ENCODE assay signal across 16 cellular contexts in genomic region chr2:25690058-25690457, GRCh38. TPM values are rescaled to one million over a fixed set of nuclear protein-coding genes. Genes with fewer than 3 reads are reported as not detected.
DNase-seq lines count a peak whose midpoint lies in the region; ATAC-seq and TF ChIP-seq lines count a peak whose summit lies in the region.
"Had no signal": no experiment of that assay in that cellular context is flagged by ENCODE, and none has a peak within 500 bp of the region (broad histone marks: within the 10 kb centered on the region; RNA-seq: fewer than 3 reads in every experiment).

No MANE protein-coding gene starts in this region.

- DNase-seq in AG08395 (ENCODE audit: low spot score) = peak; percentile 50
- DNase-seq in GM23248 = peak; percentile 22
- peak; percentile 42 for DNase-seq in SK-MEL-5 (ENCODE audit: low read depth, low spot score)
- peak; percentile 83 for DNase-seq in islet precursor cell
- no peak for DNase-seq in GM13976 (ENCODE audit: low spot score)
- no peak for DNase-seq in psoas muscle
- no peak for DNase-seq in germinal center (ENCODE audit: low spot score)
- no peak for DNase-seq in HUDEP-2 (lab: John Stamatoyannopoulos, UW; ENCODE audit: unreplicated experiment in 76 of 76)
- DNase-seq: activated T-cell treated with anti-CD3 and anti-CD28 coated beads, Interleukin-2, amount 50 U/mL, for 24 hours; colonic mucosa; hippocampal formation; nephron progenitor cell; stimulated activated CD4-positive, alpha-beta T cell treated with anti-CD3 and anti-CD28 coated beads, Interleukin-2, amount 100 ng/mL, for 48 hours; uterus had no signal

- H3K27ac ChIP-seq in GM23248 = no peak overlapping the region
- H3K27ac ChIP-seq in psoas muscle = no peak overlapping the region
- H3K27ac ChIP-seq: BLaER1 treated with 17β-estradiol and CSF1 and Interleukin-3, amounts not matched to agents 10 nM and 100 nM; colonic mucosa; right atrium auricular region; uterus had no signal

- no peak overlapping the region for H2AFZ ChIP-seq in GM23248

- no peaks in the 10 kb centered on the region for H3K36me3 ChIP-seq in GM23248 (ENCODE audit: low read depth)
- no peaks in the 10 kb centered on the region for H3K36me3 ChIP-seq in psoas muscle (ENCODE audit: insufficient read depth in 1 of 2, low read depth in 1 of 2)
- H3K36me3 ChIP-seq: BLaER1 treated with 17β-estradiol and CSF1 and Interleukin-3, amounts not matched to agents 10 nM and 100 nM; colonic mucosa; right atrium auricular region; uterus had no signal

- TF ChIP-seq CTCF in GM13976 (IDR thresholded peaks at IDR 0.05; ENCODE audit: borderline replicate concordance, control extremely low read depth, extremely low read depth, insufficient read depth, missing control alignments) (no peak), psoas muscle (IDR thresholded peaks at IDR 0.05) (no peak)

- intact Hi-C loops in psoas muscle (cut with DNase I) = loop anchor here in 1 of 2 donors (10.0 kb wide), 1 partner anchor 85 kb away; no protein-coding TSS in a partner anchor

- H3K9ac ChIP-seq in GM23248 = no peak overlapping the region
- H3K9ac ChIP-seq: BLaER1 treated with 17β-estradiol and CSF1 and Interleukin-3, amounts not matched to agents 10 nM and 100 nM had no signal

- H3K27me3 ChIP-seq in GM23248 (replicated peaks; ENCODE audit: insufficient read depth) (0 out of 2 replicates have a peak, but pooled peaks cover 1% of the 10 kb centered on the region), psoas muscle (ENCODE audit: insufficient read depth in 3 of 3, low read length in 2 of 3) (no peaks in the 10 kb centered on the region)
- H3K27me3 ChIP-seq: BLaER1 treated with 17β-estradiol and CSF1 and Interleukin-3, amounts not matched to agents 10 nM and 100 nM; colonic mucosa; right atrium auricular region; uterus had no signal

- in situ Hi-C loops in GM23248 (cut with MboI) (no loop called here), SK-MEL-5 (cut with HindIII; ENCODE audit: low pct_unique_long_range_greater_than_20kb, low sequenced_read_pairs) (no loop called here), GM13976 (cut with MboI; ENCODE audit: low sequenced_read_pairs, unreplicated experiment) (no loop called here)

- no peaks in the 10 kb centered on the region for H4K20me1 ChIP-seq in GM23248 (ENCODE audit: insufficient read depth)
- H4K20me1 ChIP-seq: BLaER1 treated with 17β-estradiol and CSF1 and Interleukin-3, amounts not matched to agents 10 nM and 100 nM had no signal

- H3F3A ChIP-seq in GM23248 (ENCODE audit: insufficient read depth) = no peaks in the 10 kb centered on the region

- no peaks in the 10 kb centered on the region for H3K79me2 ChIP-seq in GM23248 (ENCODE audit: insufficient read depth)

- no peak overlapping the region for H3K4me2 ChIP-seq in GM23248 (ENCODE audit: unreplicated experiment)
- H3K4me2 ChIP-seq: BLaER1 treated with 17β-estradiol and CSF1 and Interleukin-3, amounts not matched to agents 10 nM and 100 nM had no signal

- WGBS in GM23248 (ENCODE audit: low coverage in 1 of 2, low lambda C conversion rate in 2 of 2, missing lambda C conversion rate in 2 of 2), 2 experiments = 39 to 42% methylated on average over 1 of the region's 1 CpG
- 29 to 47% (median 33%) methylated on average over 1 of the region's 1 CpG for WGBS in psoas muscle, 3 donors

- ATAC-seq in psoas muscle = no peak

- H3K9me2 ChIP-seq in GM23248 (ENCODE audit: insufficient read depth) = no peaks in the 10 kb centered on the region

- no peaks in the 10 kb centered on the region for H3K9me3 ChIP-seq in GM23248 (ENCODE audit: low read depth)
- no peaks in the 10 kb centered on the region for H3K9me3 ChIP-seq in psoas muscle
- H3K9me3 ChIP-seq: BLaER1 treated with 17β-estradiol and CSF1 and Interleukin-3, amounts not matched to agents 10 nM and 100 nM; colonic mucosa; right atrium auricular region; uterus had no signal

- H3K4me3 ChIP-seq in GM23248 (no peak overlapping the region), psoas muscle (no peak overlapping the region)
- H3K4me3 ChIP-seq: BLaER1 treated with 17β-estradiol and CSF1 and Interleukin-3, amounts not matched to agents 10 nM and 100 nM; colonic mucosa; right atrium auricular region; uterus had no signal

- H3K4me1 ChIP-seq in GM23248 (ENCODE audit: insufficient read depth) = no peaks in the 10 kb centered on the region
- H3K4me1 ChIP-seq in psoas muscle = no peaks in the 10 kb centered on the region
- H3K4me1 ChIP-seq: BLaER1 treated with 17β-estradiol and CSF1 and Interleukin-3, amounts not matched to agents 10 nM and 100 nM; colonic mucosa; right atrium auricular region; uterus had no signal

RNA-seq across cellular contexts. Expression of gene DTNB, which starts 16.7 kb away (rescaled TPM):
- 1.1 and 1.4 TPM in 2 replicates for total RNA-seq in GM23248 (2014; rRNA removed; shearing (Covaris generic))
- 4.0 and 4.1 TPM in 2 replicates for polyA plus RNA-seq in GM23248 (2016; fragmentation: Nextera tagmentation; extraction: Ambion mirVana)
- total RNA-seq in SK-MEL-5 (2014; rRNA removed; shearing (Covaris generic)) = 18.0 and 19.9 TPM in 2 replicates
- 26.4 and 33.3 TPM in 2 replicates for polyA plus RNA-seq in SK-MEL-5 (2015; cell fraction: cytosol; rRNA removed)
- polyA plus RNA-seq in SK-MEL-5 (2015; cell fraction: nucleus; rRNA removed) = 29.3 and 39.4 TPM in 2 replicates
- total RNA-seq in psoas muscle = 1 to 10 TPM; 4.2 to 6.3 (median 4.8) TPM
- polyA plus RNA-seq in psoas muscle = 1 to 10 TPM; 2.3 to 3.5 (median 2.4) TPM

Comparison
In these comparisons a context has a peak if more than half of its experiments do, and no peak if none do; other contexts are left out.
1. DNase-seq: peak in AG08395 (single experiment), GM23248 (single experiment), SK-MEL-5 (single experiment) and islet precursor cell (single experiment); none in GM13976 (single experiment), psoas muscle (0 of 2), germinal center (single experiment) and HUDEP-2 (0 of 76).